Comparison of ENCODE assay signal across 22 cellular contexts in genomic region chr6:89669002-89669401, GRCh38. TPM values are rescaled to one million over a fixed set of nuclear protein-coding genes. Genes with fewer than 3 reads are reported as not detected.
DNase-seq lines count a peak whose midpoint lies in the region; ATAC-seq and TF ChIP-seq lines count a peak whose summit lies in the region.
"Had no signal": no experiment of that assay in that cellular context is flagged by ENCODE, and none has a peak within 500 bp of the region (broad histone marks: within the 10 kb centered on the region; RNA-seq: fewer than 3 reads in every experiment).

No MANE protein-coding gene starts in this region.

- H3K27ac Mint-ChIP-seq in WTC11, result peak overlapping the region; percentile 89
- peak overlapping the region; percentile 25 for H3K27ac Mint-ChIP-seq in mesothelial cell of epicardium
- H3K27ac Mint-ChIP-seq in type B pancreatic cell, result no peak overlapping the region
- H3K27ac Mint-ChIP-seq in activated naive CD4-positive, alpha-beta T cell treated with anti-CD3 and anti-CD28 coated beads, Interleukin-2, amount 10 ng/mL, durations not matched to agents 7 days and 5 days, result no peak overlapping the region
- H3K27ac Mint-ChIP-seq: activated naive CD8-positive, alpha-beta T cell treated with anti-CD3 and anti-CD28 coated beads, Interleukin-2, amount 10 ng/mL, durations not matched to agents 7 days and 5 days; activated T-helper 17 cell treated with anti-CD3 and anti-CD28 coated beads, Interleukin-2, amount 50 U/mL, for 72 hours; IgD-negative memory B cell had no signal

- H3K4me1 Mint-ChIP-seq in WTC11, result peaks cover 47% of the 10 kb centered on the region
- peaks cover 14% of the 10 kb centered on the region for H3K4me1 Mint-ChIP-seq in mesothelial cell of epicardium
- H3K4me1 Mint-ChIP-seq in type B pancreatic cell (ENCODE audit: unreplicated experiment), result no peaks in the 10 kb centered on the region
- H3K4me1 Mint-ChIP-seq in activated naive CD4-positive, alpha-beta T cell treated with anti-CD3 and anti-CD28 coated beads, Interleukin-2, amount 10 ng/mL, durations not matched to agents 7 days and 5 days, result no peaks in the 10 kb centered on the region
- H3K4me1 Mint-ChIP-seq: activated naive CD8-positive, alpha-beta T cell treated with anti-CD3 and anti-CD28 coated beads, Interleukin-2, amount 10 ng/mL, durations not matched to agents 7 days and 5 days; activated T-helper 17 cell treated with anti-CD3 and anti-CD28 coated beads, Interleukin-2, amount 50 U/mL, for 72 hours; IgD-negative memory B cell; T-helper 17 cell had no signal

- H3K27me3 Mint-ChIP-seq in WTC11 (ENCODE audit: low read depth) (no peaks in the 10 kb centered on the region), mesothelial cell of epicardium (ENCODE audit: low read depth) (no peaks in the 10 kb centered on the region), type B pancreatic cell (no peaks in the 10 kb centered on the region)
- no peaks in the 10 kb centered on the region for H3K27me3 Mint-ChIP-seq in activated naive CD4-positive, alpha-beta T cell treated with anti-CD3 and anti-CD28 coated beads, Interleukin-2, amount 10 ng/mL, durations not matched to agents 7 days and 5 days
- H3K27me3 Mint-ChIP-seq: activated naive CD8-positive, alpha-beta T cell treated with anti-CD3 and anti-CD28 coated beads, Interleukin-2, amount 10 ng/mL, durations not matched to agents 7 days and 5 days; activated T-helper 17 cell treated with anti-CD3 and anti-CD28 coated beads, Interleukin-2, amount 50 U/mL, for 72 hours; IgD-negative memory B cell; T-helper 17 cell had no signal

- CTCF ChIA-PET in WTC11 (lab: Charles Lee), result interaction anchor here (1.1 kb wide), 1 partner anchor 9 kb away, joined by 3 read pairs; no protein-coding TSS in a partner anchor
- CTCF ChIA-PET in activated naive CD4-positive, alpha-beta T cell treated with anti-CD3 and anti-CD28 coated beads, Interleukin-2, amount 10 ng/mL, durations not matched to agents 7 days and 5 days (lab: Charles Lee), result no interaction called here

- no peak for TF ChIP-seq CTCF in WTC11 (IDR thresholded peaks at IDR 0.05)
- no peak for TF ChIP-seq CTCF in mesothelial cell of epicardium (IDR thresholded peaks at IDR 0.05; ENCODE audit: unreplicated experiment)
- no peak for TF ChIP-seq CTCF in type B pancreatic cell (conservative IDR thresholded peaks at IDR 0.05)

- DNase-seq in EH (ENCODE audit: low read depth) (peak; percentile 17), WTC11 (ENCODE audit: low spot score) (no peak), fibroblast of peridontal ligament (ENCODE audit: extremely low read depth) (peak; percentile 5), mesothelial cell of epicardium (ENCODE audit: low spot score in 2 of 2, unreplicated experiment in 2 of 2) (no peak), type B pancreatic cell (ENCODE audit: extremely low spot score, unreplicated experiment) (no peak), NCI-H774 (lab: John Stamatoyannopoulos, UW) (no peak)
- no peak for DNase-seq in activated naive CD4-positive, alpha-beta T cell treated with anti-CD3 and anti-CD28 coated beads, Interleukin-2, amount 10 ng/mL, durations not matched to agents 7 days and 5 days
- DNase-seq in NK-92 treated with Interleukin-12 subunit alpha and Interleukin-12 subunit beta, amount 100 ng/mL, for 24 hours (lab: John Stamatoyannopoulos, UW), result no peak
- DNase-seq: activated CD4-positive, alpha-beta T cell treated with anti-CD3 and anti-CD28 coated beads, Interleukin-2, amount 50 U/mL, for 1 hour; activated naive CD8-positive, alpha-beta T cell treated with anti-CD3 and anti-CD28 coated beads, Interleukin-2, amount 10 ng/mL, durations not matched to agents 7 days and 5 days; cortex of kidney; GOT3; kidney glomerular epithelial cell; NCI-H1436; NCI-H510A treated with DMSO at 0.1 percent for 48 hours; SJCRH30; T-helper 17 cell had no signal

- ATAC-seq in WTC11, result peak; percentile 18; the same call in 1 of the 2 replicates
- ATAC-seq: activated T-helper 17 cell treated with anti-CD3 and anti-CD28 coated beads, Interleukin-2, amount 50 U/mL, for 72 hours; foreskin keratinocyte; Panc1; T-helper 17 cell had no signal

- H3K36me3 Mint-ChIP-seq in WTC11 (peaks cover 73% of the 10 kb centered on the region), mesothelial cell of epicardium (peaks cover 38% of the 10 kb centered on the region), type B pancreatic cell (peaks cover 32% of the 10 kb centered on the region)
- H3K36me3 Mint-ChIP-seq in activated naive CD4-positive, alpha-beta T cell treated with anti-CD3 and anti-CD28 coated beads, Interleukin-2, amount 10 ng/mL, durations not matched to agents 7 days and 5 days, result peaks cover 43% of the 10 kb centered on the region

- H3K9me3 Mint-ChIP-seq in WTC11, result no peaks in the 10 kb centered on the region
- H3K9me3 Mint-ChIP-seq in mesothelial cell of epicardium, result no peaks in the 10 kb centered on the region
- no peaks in the 10 kb centered on the region for H3K9me3 Mint-ChIP-seq in type B pancreatic cell
- H3K9me3 Mint-ChIP-seq in activated naive CD4-positive, alpha-beta T cell treated with anti-CD3 and anti-CD28 coated beads, Interleukin-2, amount 10 ng/mL, durations not matched to agents 7 days and 5 days, result no peaks in the 10 kb centered on the region
- H3K9me3 Mint-ChIP-seq: activated naive CD8-positive, alpha-beta T cell treated with anti-CD3 and anti-CD28 coated beads, Interleukin-2, amount 10 ng/mL, durations not matched to agents 7 days and 5 days; activated T-helper 17 cell treated with anti-CD3 and anti-CD28 coated beads, Interleukin-2, amount 50 U/mL, for 72 hours; IgD-negative memory B cell; nephron had no signal

- no peak overlapping the region for H3K4me3 Mint-ChIP-seq in WTC11
- H3K4me3 Mint-ChIP-seq in mesothelial cell of epicardium, result no peak overlapping the region
- H3K4me3 Mint-ChIP-seq in type B pancreatic cell, result no peak overlapping the region
- no peak overlapping the region for H3K4me3 Mint-ChIP-seq in activated naive CD4-positive, alpha-beta T cell treated with anti-CD3 and anti-CD28 coated beads, Interleukin-2, amount 10 ng/mL, durations not matched to agents 7 days and 5 days
- H3K4me3 Mint-ChIP-seq: activated naive CD8-positive, alpha-beta T cell treated with anti-CD3 and anti-CD28 coated beads, Interleukin-2, amount 10 ng/mL, durations not matched to agents 7 days and 5 days; activated T-helper 17 cell treated with anti-CD3 and anti-CD28 coated beads, Interleukin-2, amount 50 U/mL, for 72 hours; IgD-negative memory B cell; nephron; T-helper 17 cell had no signal

- POLR2A ChIA-PET in WTC11 (lab: Charles Lee), result no interaction called here

TF ChIP-seq in WTC11, 78 proteins besides CTCF, POLR2A, EP300 and RAD21 (continues in another document):
- TF ChIP-seq CREM (CRISPR knock-in tag; IDR thresholded peaks at IDR 0.05), result no peak
- TF ChIP-seq SMAD3 (CRISPR knock-in tag; IDR thresholded peaks at IDR 0.05; ENCODE audit: borderline replicate concordance), result no peak
- TF ChIP-seq IRF2 (CRISPR knock-in tag; IDR thresholded peaks at IDR 0.05; ENCODE audit: borderline replicate concordance, low read depth), result no peak
- no peak for TF ChIP-seq TEAD1 (CRISPR knock-in tag; IDR thresholded peaks at IDR 0.05)
- no peak for TF ChIP-seq E2F5 (CRISPR knock-in tag; IDR thresholded peaks at IDR 0.05)
- TF ChIP-seq JAZF1 (CRISPR knock-in tag; IDR thresholded peaks at IDR 0.05), result no peak
- TF ChIP-seq ZNF138 (CRISPR knock-in tag; conservative IDR thresholded peaks at IDR 0.05), result no peak
- TF ChIP-seq ZNF512 (CRISPR knock-in tag; IDR thresholded peaks at IDR 0.05; ENCODE audit: borderline replicate concordance), result no peak
- TF ChIP-seq MAX (CRISPR knock-in tag; IDR thresholded peaks at IDR 0.05), result no peak
- no peak for TF ChIP-seq ZBTB43 (CRISPR knock-in tag; IDR thresholded peaks at IDR 0.05)

RNA-seq across cellular contexts. Expression of gene LYRM2, which starts 30.5 kb away (rescaled TPM):
- total RNA-seq in WTC11 (2021) (21.3 to 22.2 TPM (median 21.8 TPM) in 3 replicates), mesothelial cell of epicardium (26.4 to 29.8 TPM (median 27.1 TPM) in 3 replicates), type B pancreatic cell (ENCODE audit: low replicate concordance) (32.9 and 37.7 TPM in 2 replicates)

Comparison
In these comparisons a context has a peak if more than half of its experiments do, and no peak if none do; other contexts are left out.
1. DNase-seq: peak in EH (single experiment) and fibroblast of peridontal ligament (single experiment); none in WTC11 (single experiment), mesothelial cell of epicardium (0 of 2), type B pancreatic cell (single experiment), activated naive CD4-positive, alpha-beta T cell treated with anti-CD3 and anti-CD28 coated beads, Interleukin-2, amount 10 ng/mL, durations not matched to agents 7 days and 5 days (single experiment), NK-92 treated with Interleukin-12 subunit alpha and Interleukin-12 subunit beta, amount 100 ng/mL, for 24 hours (single experiment) and NCI-H774 (single experiment).
2. H3K27ac Mint-ChIP-seq: peak in WTC11 (single experiment) and mesothelial cell of epicardium (single experiment); none in type B pancreatic cell (single experiment) and activated naive CD4-positive, alpha-beta T cell treated with anti-CD3 and anti-CD28 coated beads, Interleukin-2, amount 10 ng/mL, durations not matched to agents 7 days and 5 days (single experiment).